8 cellular contexts compared by ENCODE assay signal in the genomic region with DNA sequence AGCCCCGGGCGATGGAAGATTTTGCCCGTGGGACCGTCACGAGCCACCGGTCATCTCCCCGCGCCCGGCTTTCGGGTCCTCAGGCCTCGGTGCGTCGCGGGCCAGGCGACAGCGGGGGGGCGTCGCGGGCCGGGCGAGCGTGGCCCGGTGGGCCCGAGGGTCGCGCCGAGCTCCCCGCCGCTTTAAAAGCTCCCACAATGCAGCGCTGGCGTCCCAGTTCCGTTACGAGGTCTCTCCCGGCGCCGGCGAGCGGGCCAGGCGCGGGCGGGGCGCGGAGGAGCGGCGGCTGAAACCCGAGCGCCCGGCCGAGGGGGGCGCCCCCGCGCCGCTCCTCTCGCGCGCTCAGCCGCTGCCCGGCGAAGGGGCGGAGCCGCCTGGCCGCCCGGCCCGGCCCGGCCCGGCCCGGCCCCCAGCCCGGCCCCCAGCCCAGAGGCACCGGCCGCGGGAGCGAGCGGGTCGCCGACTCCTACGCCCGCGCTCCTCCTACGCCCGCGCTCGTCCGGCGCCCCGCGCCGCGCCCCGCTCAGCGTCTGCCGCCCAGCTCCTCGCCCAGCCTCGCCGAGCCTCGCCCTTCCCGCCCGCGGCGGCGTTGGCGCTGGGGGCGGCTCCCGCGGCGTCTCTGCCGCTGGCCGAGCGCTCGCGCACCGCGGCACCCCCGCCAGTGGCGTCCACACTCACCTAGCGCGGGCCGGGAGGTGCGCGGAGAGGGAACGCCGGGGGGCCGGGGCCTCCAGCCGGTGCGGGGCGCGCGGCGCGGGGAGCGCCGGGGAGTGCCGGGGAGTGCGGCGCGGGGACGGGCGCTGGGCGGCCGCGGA.
DNase-seq lines count a peak whose midpoint lies in the region; ATAC-seq and TF ChIP-seq lines count a peak whose summit lies in the region.

Gene RASSF8 (plus strand): TSS at position 429 of the 815 bp plus-strand sequence. CDS start 96,662 bp downstream, outside the sequence.

- intact Hi-C loops in dendritic cell treated with granulocyte-macrophage colony-stimulating factor and Interleukin-4, amounts not matched to agents 40 ng/mL and 50 ng/mL, for 4 days (cut with micrococcal nuclease): no loop called here

- no peaks in the 10 kb centered on the region for H3K27me3 ChIP-seq in layer of hippocampus (ENCODE audit: control insufficient read depth, insufficient read depth, low read length)

- H3K4me3 Mint-ChIP-seq in dendritic cell treated with granulocyte-macrophage colony-stimulating factor and Interleukin-4, amounts not matched to agents 40 ng/mL and 50 ng/mL, for 4 days: peak within 1 kb of the TSS; percentile 87

- no peaks in the 10 kb centered on the region for H3K36me3 Mint-ChIP-seq in dendritic cell treated with granulocyte-macrophage colony-stimulating factor and Interleukin-4, amounts not matched to agents 40 ng/mL and 50 ng/mL, for 4 days (ENCODE audit: low read depth)

- H3K27me3 Mint-ChIP-seq in dendritic cell treated with granulocyte-macrophage colony-stimulating factor and Interleukin-4, amounts not matched to agents 40 ng/mL and 50 ng/mL, for 4 days: peaks cover 64% of the 10 kb centered on the region

- peaks cover 21% of the 10 kb centered on the region for H3K4me1 Mint-ChIP-seq in dendritic cell treated with granulocyte-macrophage colony-stimulating factor and Interleukin-4, amounts not matched to agents 40 ng/mL and 50 ng/mL, for 4 days (ENCODE audit: low read depth)

- no peaks in the 10 kb centered on the region for H3K9me3 Mint-ChIP-seq in dendritic cell treated with granulocyte-macrophage colony-stimulating factor and Interleukin-4, amounts not matched to agents 40 ng/mL and 50 ng/mL, for 4 days

- H3K27ac Mint-ChIP-seq in dendritic cell treated with granulocyte-macrophage colony-stimulating factor and Interleukin-4, amounts not matched to agents 40 ng/mL and 50 ng/mL, for 4 days: peak within 1 kb of the TSS; percentile 61

- H3K27ac ChIP-seq in layer of hippocampus (ENCODE audit: low read depth, low read length): peak within 1 kb of the TSS; percentile 94

- DNase-seq in NCI-H2029 (lab: John Stamatoyannopoulos, UW) (peak; percentile 25), NCI-H2029 treated with DMSO at 0.1 percent for 48 hours (lab: John Stamatoyannopoulos, UW) (no peak), HuH-7 (ENCODE audit: low spot score) (peak; percentile 75)
- DNase-seq in stimulated activated CD4-positive, alpha-beta T cell treated with anti-CD3 and anti-CD28 coated beads, Interleukin-4, amount 100 ng/mL, for 1 hour: peak; percentile 4

- ATAC-seq in GM21576 (IDR thresholded peaks at IDR 0.05; ENCODE audit: unreplicated experiment) (peak; percentile 80), SK-N-SH treated with all-trans-retinoic acid at 6 μM for 48 hours (peak; percentile 72)

TF ChIP-seq in SK-N-SH treated with all-trans-retinoic acid at 6 μM for 48 hours, 23 proteins besides CTCF, POLR2A, EP300 and RAD21:
- TF ChIP-seq ZNF565 (CRISPR knock-in tag; conservative IDR thresholded peaks at IDR 0.05; ENCODE audit: low read depth) (no peak), BACH2 (CRISPR knock-in tag; IDR thresholded peaks at IDR 0.05; ENCODE audit: borderline replicate concordance) (no peak)
